In genomic region chr3:10176150-10176549, GRCh38 we compare ENCODE assay signal across 5 cellular contexts. TPM values are rescaled to one million over a fixed set of nuclear protein-coding genes. Genes with fewer than 3 reads are reported as not detected.
DNase-seq lines count a peak whose midpoint lies in the region; ATAC-seq, FAIRE-seq and TF ChIP-seq lines count a peak whose summit lies in the region.
"Not testable (repeated sequence)": the region's sequence is repeated elsewhere in the genome, so short reads cannot be mapped to it uniquely, and the experiment has no call there.

No MANE protein-coding gene starts in this region.

- H3K4me3 Mint-ChIP-seq in stimulated activated naive B cell treated with anti-CD40 and anti-IgM and Interleukin-4, amounts not matched to agents 10 μg/mL and 1 μg/mL and 100 μg/mL, for 72 hours = not testable (repeated sequence)

- TF ChIP-seq CTCF in DOHH2 (IDR thresholded peaks at IDR 0.05; ENCODE audit: low read depth, low read length, poor library complexity, severe bottlenecking); HEK293 (tag by site-specific recombination; IDR thresholded peaks at IDR 0.05); K562 (IDR thresholded peaks at IDR 0.05 in 2 of 3, conservative IDR thresholded peaks at IDR 0.05 in 1 of 3; ENCODE audit: insufficient read depth in 2 of 3, low read depth in 1 of 3, low read length in 3 of 3); HepG2 (CRISPR knock-in tag; IDR thresholded peaks at IDR 0.05): not testable (repeated sequence)

- not testable (repeated sequence) for H3K4me3 ChIP-seq in DOHH2 (ENCODE audit: low read length); HEK293 (ENCODE audit: low read depth, low read length); K562; HepG2 (replicated peaks in 1 of 3; ENCODE audit: insufficient read depth in 1 of 3, low read depth in 2 of 3, low read length in 3 of 3)

- DNase-seq in K562 (ENCODE audit: extremely low read depth in 1 of 4, low spot score in 3 of 4); HepG2 (ENCODE audit: low spot score); stimulated activated naive B cell treated with anti-CD40 and anti-IgM and Interleukin-4, amounts not matched to agents 10 μg/mL and 1 μg/mL and 100 μg/mL, for 72 hours: not testable (repeated sequence)

- H3K4me1 ChIP-seq in DOHH2 (ENCODE audit: control insufficient read depth, low read length) = peaks cover 92% of the 10 kb centered on the region
- not testable (repeated sequence) for H3K4me1 ChIP-seq in HEK293 (ENCODE audit: control insufficient read depth, insufficient read depth, low read length)
- H3K4me1 ChIP-seq in K562 (replicated peaks in 1 of 2; ENCODE audit: control insufficient read depth in 2 of 2, insufficient read depth in 2 of 2, low read length in 2 of 2) = peaks cover 3 to 11% of the 10 kb centered on the region in 2 experiments; a peak in 4 of 5 replicates
- H3K4me1 ChIP-seq in HepG2 (ENCODE audit: insufficient read depth, low read length) = peaks cover 21% of the 10 kb centered on the region

- H3K9ac ChIP-seq in K562 (ENCODE audit: insufficient read depth in 1 of 2, low read depth in 2 of 2, low read length in 2 of 2); HepG2 (ENCODE audit: insufficient read depth, low read depth, low read length): not testable (repeated sequence)

- not testable (repeated sequence) for H3K9me3 ChIP-seq in DOHH2 (ENCODE audit: control insufficient read depth, insufficient read depth, low read length); HEK293 (ENCODE audit: control insufficient read depth, insufficient read depth, low read depth, low read length); K562 (replicated peaks; ENCODE audit: control insufficient read depth, insufficient read depth, low read depth, low read length); HepG2 (ENCODE audit: low read length)

- intact Hi-C loops in K562 (cut with micrococcal nuclease); HepG2 (cut with micrococcal nuclease; ENCODE audit: unreplicated experiment): not testable (repeated sequence)

- not testable (repeated sequence) for ATAC-seq in K562; HepG2; stimulated activated naive B cell treated with anti-CD40 and anti-IgM and Interleukin-4, amounts not matched to agents 10 μg/mL and 1 μg/mL and 100 μg/mL, for 72 hours (replicated peaks)

- H3K36me3 ChIP-seq in DOHH2 (ENCODE audit: control insufficient read depth, low read length) = peaks cover 34% of the 10 kb centered on the region
- not testable (repeated sequence) for H3K36me3 ChIP-seq in HEK293 (ENCODE audit: control insufficient read depth in 2 of 2, insufficient read depth in 1 of 2, low read length in 2 of 2); K562 (ENCODE audit: control insufficient read depth, insufficient read depth, low read length)
- H3K36me3 ChIP-seq in HepG2 (replicated peaks in 1 of 2; ENCODE audit: control insufficient read depth in 1 of 2, insufficient read depth in 2 of 2, low read length in 2 of 2) = peaks cover 16 to 41% of the 10 kb centered on the region in 2 experiments

- peaks cover 15 to 18% of the 10 kb centered on the region in 2 donors for H3K36me3 Mint-ChIP-seq in stimulated activated naive B cell treated with anti-CD40 and anti-IgM and Interleukin-4, amounts not matched to agents 10 μg/mL and 1 μg/mL and 100 μg/mL, for 72 hours

- H4K20me1 ChIP-seq in DOHH2 (ENCODE audit: control insufficient read depth, insufficient read depth, low read depth, low read length); K562 (replicated peaks; ENCODE audit: control insufficient read depth, insufficient read depth, low read length); HepG2 (ENCODE audit: insufficient read depth, low read length): not testable (repeated sequence)

- H2AFZ ChIP-seq in K562 (ENCODE audit: low read depth, low read length); HepG2 (ENCODE audit: low read length): not testable (repeated sequence)

- not testable (repeated sequence) for H3K27me3 Mint-ChIP-seq in stimulated activated naive B cell treated with anti-CD40 and anti-IgM and Interleukin-4, amounts not matched to agents 10 μg/mL and 1 μg/mL and 100 μg/mL, for 72 hours

- peaks cover 26% of the 10 kb centered on the region for H3F3A ChIP-seq in DOHH2 (ENCODE audit: control insufficient read depth, insufficient read depth)

- not testable (repeated sequence) for BruUV-seq in K562 (replicated peaks; lab: Mats Ljungman, UMichigan); HepG2 (replicated peaks; lab: Mats Ljungman, UMichigan)

- not testable (repeated sequence) for TF ChIP-seq POLR2A in K562 (conservative IDR thresholded peaks at IDR 0.05); HepG2 (IDR thresholded peaks at IDR 0.05; ENCODE audit: insufficient read depth in 1 of 2, low read depth in 2 of 2, low read length in 2 of 2)

- not testable (repeated sequence) for H3K9me3 Mint-ChIP-seq in stimulated activated naive B cell treated with anti-CD40 and anti-IgM and Interleukin-4, amounts not matched to agents 10 μg/mL and 1 μg/mL and 100 μg/mL, for 72 hours

- H3K9me2 ChIP-seq in DOHH2 (replicated peaks; ENCODE audit: control insufficient read depth, low read length) = not testable (repeated sequence)

- CTCF ChIA-PET in HEK293 (lab: Yijun Ruan, JAX) = interaction anchor here (0.6 to 0.7 kb wide), 2 partner anchors 17 to 56 kb away, joined by 3 read pairs; no protein-coding TSS in a partner anchor
- CTCF ChIA-PET in K562 (lab: Yijun Ruan, JAX; ENCODE audit: low intra/inter-chr PET ratio); HepG2 (lab: Yijun Ruan, JAX; ENCODE audit: low intra/inter-chr PET ratio, low total read pairs): not testable (repeated sequence)

- not testable (repeated sequence) for H3K9me1 ChIP-seq in K562 (ENCODE audit: control insufficient read depth, insufficient read depth, low read length)

- peak overlapping the region; percentile 11; the same call in 1 of the 2 replicates for H3K27ac ChIP-seq in DOHH2 (ENCODE audit: low read depth, low read length)
- H3K27ac ChIP-seq in HEK293 (ENCODE audit: extremely low read depth, low read depth, low read length); K562 (ENCODE audit: extremely low read depth, low read depth, low read length); HepG2 (ENCODE audit: extremely low read length, insufficient read depth, low read length): not testable (repeated sequence)

- not testable (repeated sequence) for H3K4me2 ChIP-seq in DOHH2 (ENCODE audit: low read length); K562 (ENCODE audit: insufficient read depth, low read length); HepG2 (ENCODE audit: low read depth, low read length)

- POLR2A ChIA-PET in HEK293 (lab: Yijun Ruan, JAX); HepG2 (lab: Yijun Ruan, JAX): not testable (repeated sequence)
- POLR2A ChIA-PET in K562 (lab: Yijun Ruan, JAX) = interaction anchor here (0.6 to 1.1 kb wide), 3 partner anchors 13 to 116 kb away, joined by 3 to 5 read pairs (median 4); partner anchors contain the start of gene VHL

- not testable (repeated sequence) for FAIRE-seq in K562 (lab: Jason Lieb, UNC); HepG2 (lab: Jason Lieb, UNC)

- H3K79me2 ChIP-seq in DOHH2 (ENCODE audit: control insufficient read depth, low read length) = peaks cover 50% of the 10 kb centered on the region
- H3K79me2 ChIP-seq in K562 (ENCODE audit: control insufficient read depth, insufficient read depth, low read length) = not testable (repeated sequence)
- H3K79me2 ChIP-seq in HepG2 (ENCODE audit: insufficient read depth, low read length) = peaks cover 15% of the 10 kb centered on the region

- WGBS in K562 (ENCODE audit: insufficient coverage, low coverage, missing lambda C conversion rate) = 76% methylated on average over 4 of the region's 4 CpGs
- 99% methylated on average over 4 of the region's 4 CpGs for WGBS in HepG2 (ENCODE audit: low lambda C conversion rate)

- H3K27ac Mint-ChIP-seq in stimulated activated naive B cell treated with anti-CD40 and anti-IgM and Interleukin-4, amounts not matched to agents 10 μg/mL and 1 μg/mL and 100 μg/mL, for 72 hours = peak overlapping the region; percentile 25

- in situ Hi-C loops in K562 (cut with MboI); HepG2 (cut with HindIII; ENCODE audit: extremely low pct_ligation_motif_present, low pct_unique_long_range_greater_than_20kb): not testable (repeated sequence)

- TF ChIP-seq EP300 in K562 (IDR thresholded peaks at IDR 0.05; ENCODE audit: low read length); HepG2 (IDR thresholded peaks at IDR 0.05; ENCODE audit: low read depth in 2 of 2, low read length in 2 of 2); HepG2 (CRISPR knock-in tag; IDR thresholded peaks at IDR 0.05; ENCODE audit: borderline replicate concordance): not testable (repeated sequence)

- peaks cover 27 to 40% of the 10 kb centered on the region in 2 donors for H3K4me1 Mint-ChIP-seq in stimulated activated naive B cell treated with anti-CD40 and anti-IgM and Interleukin-4, amounts not matched to agents 10 μg/mL and 1 μg/mL and 100 μg/mL, for 72 hours

- not testable (repeated sequence) for TF ChIP-seq RAD21 in K562 (CRISPR knock-in tag; conservative IDR thresholded peaks at IDR 0.05 in 1 of 2, IDR thresholded peaks at IDR 0.05 in 1 of 2); HepG2 (CRISPR knock-in tag; IDR thresholded peaks at IDR 0.05)

- not testable (repeated sequence) for H3K27me3 ChIP-seq in DOHH2 (ENCODE audit: control insufficient read depth, low read length); K562 (ENCODE audit: control insufficient read depth in 2 of 2, insufficient read depth in 2 of 2, low read length in 2 of 2); HepG2 (ENCODE audit: control insufficient read depth in 1 of 2, insufficient read depth in 2 of 2, low read length in 2 of 2)

RNA-seq across cellular contexts. Expression of gene IRAK2, which starts 11.4 kb away (rescaled TPM):
- total RNA-seq in K562 (2011; cell fraction: chromatin; rRNA removed; ENCODE audit: low replicate concordance) = 3.6 and 5.6 TPM in 2 replicates
- 3.4 and 4.5 TPM in 2 replicates for total RNA-seq in K562 (2011; cell fraction: nucleolus; rRNA removed)
- 3.7 and 4.1 TPM in 2 replicates for total RNA-seq in K562 (2011; cell fraction: nucleoplasm; rRNA removed)
- total RNA-seq in K562 (2014; rRNA removed) = 2.5 and 4.7 TPM in 2 replicates
- 2.7 TPM in 2 replicates for total RNA-seq in K562 (2014; rRNA removed; fragmentation: Illumina TruSeq; extraction: Trizol)
- 1.7 and 1.8 TPM in 2 replicates for total RNA-seq in K562 (2015; rRNA removed; fragmentation: Illumina TruSeq; extraction: Trizol)
- 3.1 and 3.2 TPM in 2 replicates for total RNA-seq in K562 (2021)
- 3.6 and 4.4 TPM in 2 replicates for polyA plus RNA-seq in K562 (2011; rRNA removed)
- 4.2 and 5.7 TPM in 2 replicates for polyA plus RNA-seq in K562 (2011; cell fraction: cytosol; rRNA removed)
- polyA plus RNA-seq in K562 (2011; cell fraction: nucleus; rRNA removed) = 1.3 and 1.9 TPM in 2 replicates
- polyA plus RNA-seq in K562 (2012) = 1.8 and 2.8 TPM in 2 replicates
- polyA plus RNA-seq in K562 (2014; fragmentation: Illumina TruSeq; extraction: Trizol) = 3.2 and 3.8 TPM in 2 replicates
- 1 to 10 TPM in 1 of 2 experiments, under 1 TPM in 1; 0.42 to 1.0 TPM for polyA plus RNA-seq in K562 (2014; fragmentation: Nextera tagmentation; extraction: Ambion mirVana)
- 2.7 and 2.9 TPM in 2 replicates for polyA plus RNA-seq in K562 (2014; rRNA removed)
- 2.3 and 3.5 TPM in 2 replicates for polyA minus RNA-seq in K562 (2011; rRNA and poly(A)+ RNA removed)
- polyA minus RNA-seq in K562 (2011; cell fraction: cytosol; rRNA and poly(A)+ RNA removed) = 1.9 and 3.1 TPM in 2 replicates
- 1.1 and 1.2 TPM in 2 replicates for polyA minus RNA-seq in K562 (2011; cell fraction: nucleus; rRNA and poly(A)+ RNA removed)
- 13.1 and 15.3 TPM in 2 replicates for total RNA-seq in HepG2 (2016; rRNA removed; fragmentation: Illumina TruSeq; extraction: Trizol)
- total RNA-seq in HepG2 (2016; cell fraction: cytosol; rRNA removed; fragmentation: Illumina TruSeq; extraction: Trizol; ENCODE audit: low read depth) = 1.5 and 1.7 TPM in 2 replicates
- total RNA-seq in HepG2 (2016; cell fraction: insoluble cytoplasmic fraction; rRNA removed; fragmentation: Illumina TruSeq; extraction: Trizol) = 12.7 and 14.4 TPM in 2 replicates
- 5.2 TPM in 2 replicates for total RNA-seq in HepG2 (2016; cell fraction: membrane; rRNA removed; fragmentation: Illumina TruSeq; extraction: Trizol)
- 8.0 and 8.2 TPM in 2 replicates for total RNA-seq in HepG2 (2016; cell fraction: nucleus; rRNA removed; fragmentation: Illumina TruSeq; extraction: Trizol)
- 23.3 and 27.9 TPM in 2 replicates for polyA plus RNA-seq in HepG2 (2011; rRNA removed)
- polyA plus RNA-seq in HepG2 (2011; cell fraction: cytosol; rRNA removed) = 20.5 and 24.9 TPM in 2 replicates
- polyA plus RNA-seq in HepG2 (2011; cell fraction: nucleus; rRNA removed) = 10.1 and 12.7 TPM in 2 replicates
- polyA plus RNA-seq in HepG2 (2012) = 12.4 and 13.3 TPM in 2 replicates
- 0.59 and 0.79 TPM in 2 replicates for polyA plus RNA-seq in HepG2 (2016; cell fraction: cytosol; fragmentation: Illumina TruSeq; extraction: Trizol; ENCODE audit: low read depth)
- polyA plus RNA-seq in HepG2 (2016; cell fraction: insoluble cytoplasmic fraction; fragmentation: Illumina TruSeq; extraction: Trizol; ENCODE audit: low read depth) = 11.6 and 13.6 TPM in 2 replicates
- polyA plus RNA-seq in HepG2 (2016; cell fraction: membrane; fragmentation: Illumina TruSeq; extraction: Trizol; ENCODE audit: low read depth) = 1.8 and 2.2 TPM in 2 replicates
- polyA plus RNA-seq in HepG2 (2016; cell fraction: nucleus; fragmentation: Illumina TruSeq; extraction: Trizol; ENCODE audit: insufficient read depth, low read depth) = 9.0 and 10.2 TPM in 2 replicates
- 11.7 and 37.7 TPM in 2 replicates for polyA minus RNA-seq in HepG2 (2011; rRNA and poly(A)+ RNA removed; ENCODE audit: low replicate concordance)
- 15.0 and 20.4 TPM in 2 replicates for polyA minus RNA-seq in HepG2 (2011; cell fraction: cytosol; rRNA and poly(A)+ RNA removed)
- polyA minus RNA-seq in HepG2 (2011; cell fraction: nucleus; rRNA and poly(A)+ RNA removed) = 9.5 and 12.4 TPM in 2 replicates

RNA-seq across cellular contexts. Expression of gene VHL, which starts 34.6 kb away (rescaled TPM):
- 75.2 and 83.6 TPM in 2 replicates for total RNA-seq in K562 (2011; cell fraction: chromatin; rRNA removed; ENCODE audit: low replicate concordance)
- 45.5 and 50.2 TPM in 2 replicates for total RNA-seq in K562 (2011; cell fraction: nucleolus; rRNA removed)
- 91.8 and 160 TPM in 2 replicates for total RNA-seq in K562 (2011; cell fraction: nucleoplasm; rRNA removed)
- 73.9 and 82.2 TPM in 2 replicates for total RNA-seq in K562 (2014; rRNA removed)
- total RNA-seq in K562 (2014; rRNA removed; fragmentation: Illumina TruSeq; extraction: Trizol) = 109 and 120 TPM in 2 replicates
- total RNA-seq in K562 (2015; rRNA removed; fragmentation: Illumina TruSeq; extraction: Trizol) = 90.5 and 91.1 TPM in 2 replicates
- total RNA-seq in K562 (2021) = 79.4 and 93.6 TPM in 2 replicates
- 49.8 and 55.3 TPM in 2 replicates for polyA plus RNA-seq in K562 (2011; rRNA removed)
- 19.7 and 34.1 TPM in 2 replicates for polyA plus RNA-seq in K562 (2011; cell fraction: cytosol; rRNA removed)
- 35.5 and 39.4 TPM in 2 replicates for polyA plus RNA-seq in K562 (2011; cell fraction: nucleus; rRNA removed)
- polyA plus RNA-seq in K562 (2012) = 78.7 and 123 TPM in 2 replicates
- 73.5 and 84.1 TPM in 2 replicates for polyA plus RNA-seq in K562 (2014; fragmentation: Illumina TruSeq; extraction: Trizol)
- polyA plus RNA-seq in K562 (2014; fragmentation: Nextera tagmentation; extraction: Ambion mirVana) = 10 to 100 TPM; 16.3 to 22.7 TPM
- 58.7 and 74.2 TPM in 2 replicates for polyA plus RNA-seq in K562 (2014; rRNA removed)
- 70.6 and 72.7 TPM in 2 replicates for polyA minus RNA-seq in K562 (2011; rRNA and poly(A)+ RNA removed)
- polyA minus RNA-seq in K562 (2011; cell fraction: cytosol; rRNA and poly(A)+ RNA removed) = 22.2 and 30.4 TPM in 2 replicates
- polyA minus RNA-seq in K562 (2011; cell fraction: nucleus; rRNA and poly(A)+ RNA removed) = 11.8 and 13.1 TPM in 2 replicates
- 51.7 and 64.4 TPM in 2 replicates for total RNA-seq in HepG2 (2016; rRNA removed; fragmentation: Illumina TruSeq; extraction: Trizol)
- 9.3 and 10.4 TPM in 2 replicates for total RNA-seq in HepG2 (2016; cell fraction: cytosol; rRNA removed; fragmentation: Illumina TruSeq; extraction: Trizol; ENCODE audit: low read depth)
- 51.6 and 58.3 TPM in 2 replicates for total RNA-seq in HepG2 (2016; cell fraction: insoluble cytoplasmic fraction; rRNA removed; fragmentation: Illumina TruSeq; extraction: Trizol)
- 50.5 and 52.2 TPM in 2 replicates for total RNA-seq in HepG2 (2016; cell fraction: membrane; rRNA removed; fragmentation: Illumina TruSeq; extraction: Trizol)
- 34.3 and 34.9 TPM in 2 replicates for total RNA-seq in HepG2 (2016; cell fraction: nucleus; rRNA removed; fragmentation: Illumina TruSeq; extraction: Trizol)
- 23.5 and 24.2 TPM in 2 replicates for polyA plus RNA-seq in HepG2 (2011; rRNA removed)
- 11.8 and 18.6 TPM in 2 replicates for polyA plus RNA-seq in HepG2 (2011; cell fraction: cytosol; rRNA removed)
- 10.9 and 13.2 TPM in 2 replicates for polyA plus RNA-seq in HepG2 (2011; cell fraction: nucleus; rRNA removed)
- polyA plus RNA-seq in HepG2 (2012) = 40.2 and 41.2 TPM in 2 replicates
- polyA plus RNA-seq in HepG2 (2016; cell fraction: cytosol; fragmentation: Illumina TruSeq; extraction: Trizol; ENCODE audit: low read depth) = 6.7 and 9.7 TPM in 2 replicates
- 60.6 and 64.6 TPM in 2 replicates for polyA plus RNA-seq in HepG2 (2016; cell fraction: insoluble cytoplasmic fraction; fragmentation: Illumina TruSeq; extraction: Trizol; ENCODE audit: low read depth)
- 33.5 and 35.8 TPM in 2 replicates for polyA plus RNA-seq in HepG2 (2016; cell fraction: membrane; fragmentation: Illumina TruSeq; extraction: Trizol; ENCODE audit: low read depth)
- polyA plus RNA-seq in HepG2 (2016; cell fraction: nucleus; fragmentation: Illumina TruSeq; extraction: Trizol; ENCODE audit: insufficient read depth, low read depth) = 53.4 and 54.4 TPM in 2 replicates
- polyA minus RNA-seq in HepG2 (2011; rRNA and poly(A)+ RNA removed; ENCODE audit: low replicate concordance) = 22.0 and 26.6 TPM in 2 replicates
- polyA minus RNA-seq in HepG2 (2011; cell fraction: cytosol; rRNA and poly(A)+ RNA removed) = 15.5 and 17.2 TPM in 2 replicates
- 13.1 and 13.4 TPM in 2 replicates for polyA minus RNA-seq in HepG2 (2011; cell fraction: nucleus; rRNA and poly(A)+ RNA removed)
